ENCODE assay signal across 18 cellular contexts in genomic region chr9:71302776-71303175, GRCh38.
DNase-seq lines count a peak whose midpoint lies in the region; ATAC-seq, FAIRE-seq and TF ChIP-seq lines count a peak whose summit lies in the region.
"Had no signal": no experiment of that assay in that cellular context is flagged by ENCODE, and none has a peak within 500 bp of the region (broad histone marks: within the 10 kb centered on the region; RNA-seq: fewer than 3 reads in every experiment).

No MANE protein-coding gene starts in this region.

- H3K4me1 ChIP-seq in PC-9 (replicated peaks; ENCODE audit: insufficient read depth) (no peaks in the 10 kb centered on the region), HepG2 (ENCODE audit: insufficient read depth, low read length) (no peaks in the 10 kb centered on the region), right cardiac atrium (ENCODE audit: control insufficient read depth, insufficient read depth, low read length) (no peaks in the 10 kb centered on the region)
- H3K4me1 ChIP-seq: upper lobe of left lung had no signal

- H2AFZ ChIP-seq in PC-9 (peak overlapping the region; percentile 8; the same call in 1 of the 2 replicates), HepG2 (ENCODE audit: low read length) (no peak overlapping the region)

- ATAC-seq in GM19395 (IDR thresholded peaks at IDR 0.05; ENCODE audit: unreplicated experiment) (peak; percentile 62), HG02798 (IDR thresholded peaks at IDR 0.05; ENCODE audit: poor library complexity, unreplicated experiment) (peak; percentile 81), HepG2 (no peak), right cardiac atrium (no peak)
- ATAC-seq: left ventricle myocardium superior; naive thymus-derived CD8-positive, alpha-beta T cell had no signal

- no peak for FAIRE-seq in HepG2 (lab: Jason Lieb, UNC)

- peak; percentile 72 for DNase-seq in EH (ENCODE audit: low read depth)
- DNase-seq in PC-9 = no peak
- DNase-seq in HepG2 (ENCODE audit: low spot score) = no peak
- DNase-seq in DMS 273 treated with DMSO at 0.1 percent for 48 hours (lab: John Stamatoyannopoulos, UW) = no peak
- no peak for DNase-seq in ecto neural progenitor cell (ENCODE audit: low spot score)
- no peak for DNase-seq in right cardiac atrium
- DNase-seq: amygdala; erythroblast; hypothalamus; left ventricle myocardium superior; naive thymus-derived CD8-positive, alpha-beta T cell; NCI-H187 treated with DMSO at 0.1 percent for 48 hours; NCI-H774; Right ventricle myocardium superior; T-helper 9 cell; upper lobe of left lung had no signal

- H4K20me1 ChIP-seq in PC-9 (ENCODE audit: insufficient read depth) (no peaks in the 10 kb centered on the region), HepG2 (ENCODE audit: insufficient read depth, low read length) (no peaks in the 10 kb centered on the region)

- BruUV-seq in PC-9 (replicated peaks; lab: Mats Ljungman, UMichigan) (no TSS peak), HepG2 (replicated peaks; lab: Mats Ljungman, UMichigan) (no TSS peak)

- in situ Hi-C loops in HepG2 (cut with HindIII; ENCODE audit: extremely low pct_ligation_motif_present, low pct_unique_long_range_greater_than_20kb) = no loop called here

- no peaks in the 10 kb centered on the region for H3K27me3 ChIP-seq in PC-9 (ENCODE audit: insufficient read depth, low read depth)
- H3K27me3 ChIP-seq in HepG2 (ENCODE audit: control insufficient read depth in 1 of 2, insufficient read depth in 2 of 2, low read length in 2 of 2) = no peaks in the 10 kb centered on the region
- H3K27me3 ChIP-seq in right cardiac atrium (ENCODE audit: control insufficient read depth, insufficient read depth) = no peaks in the 10 kb centered on the region
- H3K27me3 ChIP-seq: upper lobe of left lung had no signal

- no peak for TF ChIP-seq POLR2A in HepG2 (IDR thresholded peaks at IDR 0.05; ENCODE audit: insufficient read depth in 1 of 2, low read depth in 2 of 2, low read length in 2 of 2)

- TF ChIP-seq RAD21 in HepG2 (CRISPR knock-in tag; IDR thresholded peaks at IDR 0.05) = no peak

- H3K4me3 ChIP-seq in PC-9 (no peak overlapping the region), HepG2 (replicated peaks in 1 of 3; ENCODE audit: insufficient read depth in 1 of 3, low read depth in 2 of 3, low read length in 3 of 3) (no peak overlapping the region), right cardiac atrium (ENCODE audit: low read length) (no peak overlapping the region)
- H3K4me3 ChIP-seq: upper lobe of left lung had no signal

- TF ChIP-seq CTCF in PC-9 (conservative IDR thresholded peaks at IDR 0.05) (no peak), HepG2 (CRISPR knock-in tag; IDR thresholded peaks at IDR 0.05) (no peak)

- TF ChIP-seq EP300 in HepG2 (IDR thresholded peaks at IDR 0.05; ENCODE audit: low read depth in 2 of 2, low read length in 2 of 2) (no peak), HepG2 (CRISPR knock-in tag; IDR thresholded peaks at IDR 0.05; ENCODE audit: borderline replicate concordance) (no peak)

- H3K9ac ChIP-seq in HepG2 (ENCODE audit: insufficient read depth, low read depth, low read length) = no peak overlapping the region

- intact Hi-C loops in PC-9 (cut with micrococcal nuclease; ENCODE audit: unreplicated experiment) (no loop called here), HepG2 (cut with micrococcal nuclease; ENCODE audit: unreplicated experiment) (no loop called here), right cardiac atrium (cut with DNase I) (no loop called here)

- H3F3A ChIP-seq in PC-9 (ENCODE audit: insufficient read depth, low read depth) = no peaks in the 10 kb centered on the region

- H3K79me2 ChIP-seq in PC-9 (ENCODE audit: low read depth) = no peaks in the 10 kb centered on the region
- no peaks in the 10 kb centered on the region for H3K79me2 ChIP-seq in HepG2 (ENCODE audit: insufficient read depth, low read length)

- WGBS in HepG2 (ENCODE audit: low lambda C conversion rate) = 10% methylated on average over 5 of the region's 5 CpGs
- 77% methylated on average over 5 of the region's 5 CpGs for WGBS in right cardiac atrium

- H3K9me2 ChIP-seq in PC-9 (ENCODE audit: insufficient read depth) = peaks cover 5% of the 10 kb centered on the region; the same call in 1 of the 2 replicates

- CTCF ChIA-PET in PC-9 (lab: Charles Lee) = no interaction called here
- CTCF ChIA-PET in HepG2 (lab: Yijun Ruan, JAX; ENCODE audit: low intra/inter-chr PET ratio, low total read pairs) = no interaction called here

- POLR2A ChIA-PET in PC-9 (lab: Charles Lee; ENCODE audit: unreplicated experiment) (no interaction called here), HepG2 (lab: Yijun Ruan, JAX) (no interaction called here)

- no peaks in the 10 kb centered on the region for H3K9me3 ChIP-seq in PC-9 (ENCODE audit: insufficient read depth, low read depth)
- H3K9me3 ChIP-seq in HepG2 (ENCODE audit: low read length) = no peaks in the 10 kb centered on the region
- H3K9me3 ChIP-seq in right cardiac atrium (ENCODE audit: control insufficient read depth, low read length) = no peaks in the 10 kb centered on the region
- H3K9me3 ChIP-seq: upper lobe of left lung had no signal

- H3K4me2 ChIP-seq in PC-9 (peak overlapping the region; percentile 20; the same call in 1 of the 2 replicates), HepG2 (ENCODE audit: low read depth, low read length) (no peak overlapping the region)

- no peaks in the 10 kb centered on the region for H3K36me3 ChIP-seq in PC-9 (ENCODE audit: low read depth)
- H3K36me3 ChIP-seq in HepG2 (replicated peaks in 1 of 2; ENCODE audit: control insufficient read depth in 1 of 2, insufficient read depth in 2 of 2, low read length in 2 of 2) = no peaks in the 10 kb centered on the region
- H3K36me3 ChIP-seq: upper lobe of left lung had no signal

- H3K27ac ChIP-seq in PC-9 (no peak overlapping the region), HepG2 (ENCODE audit: extremely low read length, insufficient read depth, low read length) (no peak overlapping the region), right cardiac atrium (ENCODE audit: low read length) (no peak overlapping the region)
- H3K27ac ChIP-seq: upper lobe of left lung had no signal

TF ChIP-seq in HepG2, 621 proteins besides CTCF, POLR2A, EP300 and RAD21:
- TF ChIP-seq ZKSCAN5 (CRISPR knock-in tag; IDR thresholded peaks at IDR 0.05) = no peak
- no peak for TF ChIP-seq ATAD3A (CRISPR knock-in tag; IDR thresholded peaks at IDR 0.05)
- no peak for TF ChIP-seq PBX3 (CRISPR knock-in tag; IDR thresholded peaks at IDR 0.05; ENCODE audit: borderline replicate concordance)
- TF ChIP-seq ZNF446 (CRISPR knock-in tag; IDR thresholded peaks at IDR 0.05) = no peak
- TF ChIP-seq ZNF460 (CRISPR knock-in tag; IDR thresholded peaks at IDR 0.05; ENCODE audit: borderline replicate concordance) = no peak
- TF ChIP-seq ZSCAN5A (CRISPR knock-in tag; IDR thresholded peaks at IDR 0.05; ENCODE audit: borderline replicate concordance) = no peak
- TF ChIP-seq CSRNP1 (CRISPR knock-in tag; IDR thresholded peaks at IDR 0.05) = no peak
- TF ChIP-seq HOXA5 (CRISPR knock-in tag; IDR thresholded peaks at IDR 0.05) = no peak

Comparison
In these comparisons a context has a peak if more than half of its experiments do, and no peak if none do; other contexts are left out.
1. ATAC-seq: peak in GM19395 (single experiment) and HG02798 (single experiment); none in HepG2 (single experiment) and right cardiac atrium (0 of 2).